In genomic region chr19:15210323-15210774, GRCh38 we compare ENCODE assay signal across 12 cellular contexts. TPM values are rescaled to one million over a fixed set of nuclear protein-coding genes. Genes with fewer than 3 reads are reported as not detected.
A peak's percentile ranks its signal among the peaks of the same experiment; 100 is the strongest.
DNase-seq lines count a peak whose midpoint lies in the region; ATAC-seq, FAIRE-seq and TF ChIP-seq lines count a peak whose summit lies in the region.
"Had no signal": no experiment of that assay in that cellular context is flagged by ENCODE, and none has a peak within 500 bp of the region (broad histone marks: within the 10 kb centered on the region; RNA-seq: fewer than 3 reads in every experiment).

No MANE protein-coding gene starts in this region.

- TF ChIP-seq POLR2A in GM12878 (IDR thresholded peaks at IDR 0.05; ENCODE audit: low read depth, low read length) (no peak), HepG2 (IDR thresholded peaks at IDR 0.05; ENCODE audit: insufficient read depth in 1 of 2, low read depth in 2 of 2, low read length in 2 of 2) (no peak)

- H3K4me2 ChIP-seq in GM12878 (ENCODE audit: control insufficient read depth, insufficient read depth) = no peak overlapping the region
- H3K4me2 ChIP-seq in HepG2 (ENCODE audit: low read depth, low read length) = no peak overlapping the region; the same call in 1 of the 2 replicates
- H3K4me2 ChIP-seq in OCI-LY7 (ENCODE audit: low read length) = no peak overlapping the region

- no peak overlapping the region for H3K27ac ChIP-seq in GM12878 (ENCODE audit: control insufficient read depth, insufficient read depth)
- H3K27ac ChIP-seq in HepG2 (ENCODE audit: extremely low read length, insufficient read depth, low read length) = no peak overlapping the region
- H3K27ac ChIP-seq in OCI-LY7 (ENCODE audit: low read depth, low read length, poor library complexity, severe bottlenecking) = no peak overlapping the region
- H3K27ac ChIP-seq: testis had no signal

- RAD21 ChIA-PET in GM12878 (lab: Charles Lee; ENCODE audit: unreplicated experiment) = no interaction called here

- SMC1A ChIA-PET in GM12878 (lab: Charles Lee; ENCODE audit: uncharacterized antibody, unreplicated experiment) = no interaction called here

- H3K27me3 ChIP-seq in GM12878 (replicated peaks in 1 of 2; ENCODE audit: control insufficient read depth in 2 of 2, insufficient read depth in 2 of 2, low read length in 1 of 2) (no peaks in the 10 kb centered on the region), HepG2 (ENCODE audit: control insufficient read depth in 1 of 2, insufficient read depth in 2 of 2, low read length in 2 of 2) (peaks cover 0 to 2% of the 10 kb centered on the region in 2 experiments; a peak in 2 of 5 replicates), MG63 (no peaks in the 10 kb centered on the region)
- H3K27me3 ChIP-seq: testis had no signal

- H4K20me1 ChIP-seq in GM12878 (ENCODE audit: control insufficient read depth, insufficient read depth) (no peaks in the 10 kb centered on the region), HepG2 (ENCODE audit: insufficient read depth, low read length) (no peaks in the 10 kb centered on the region), OCI-LY7 (ENCODE audit: insufficient read depth, low read length) (no peaks in the 10 kb centered on the region)

- H3K4me3 Mint-ChIP-seq in stimulated activated naive CD8-positive, alpha-beta T cell treated with anti-CD3 and anti-CD28 coated beads, Interleukin-15, amount 100 ng/mL, for 72 hours = no peak overlapping the region
- H3K4me3 Mint-ChIP-seq: activated T-cell treated with anti-CD3 and anti-CD28 coated beads, Interleukin-2, amount 50 U/mL, for 72 hours had no signal

- H3K9me3 ChIP-seq in GM12878 (replicated peaks; ENCODE audit: control insufficient read depth, insufficient read depth, low read length) (no peaks in the 10 kb centered on the region), HepG2 (ENCODE audit: low read length) (no peaks in the 10 kb centered on the region), MG63 (no peaks in the 10 kb centered on the region), OCI-LY7 (ENCODE audit: low read length) (no peaks in the 10 kb centered on the region)
- H3K9me3 ChIP-seq: testis had no signal

- POLR2A ChIA-PET in GM12878 (lab: Charles Lee) = no interaction called here
- POLR2A ChIA-PET in HepG2 (lab: Yijun Ruan, JAX) = interaction anchor here (1.1 kb wide), 1 partner anchor 169 kb away, joined by 3 read pairs; the partner anchor contains the start of gene AKAP8
- POLR2A ChIA-PET in OCI-LY7 (lab: Charles Lee) = interaction anchor here (0.7 kb wide), 1 partner anchor 124 kb away, joined by 3 read pairs; no protein-coding TSS in a partner anchor

- H3K27ac Mint-ChIP-seq in stimulated activated naive CD8-positive, alpha-beta T cell treated with anti-CD3 and anti-CD28 coated beads, Interleukin-15, amount 100 ng/mL, for 72 hours = peak overlapping the region in 1 of 2 donors; percentile 25
- H3K27ac Mint-ChIP-seq: activated T-cell treated with anti-CD3 and anti-CD28 coated beads, Interleukin-2, amount 50 U/mL, for 72 hours had no signal

- no peaks in the 10 kb centered on the region for H3K36me3 ChIP-seq in GM12878 (ENCODE audit: control insufficient read depth in 2 of 2, insufficient read depth in 2 of 2, low read length in 1 of 2)
- no peaks in the 10 kb centered on the region for H3K36me3 ChIP-seq in HepG2 (replicated peaks in 1 of 2; ENCODE audit: control insufficient read depth in 1 of 2, insufficient read depth in 2 of 2, low read length in 2 of 2)
- no peaks in the 10 kb centered on the region for H3K36me3 ChIP-seq in MG63
- H3K36me3 ChIP-seq in OCI-LY7 (ENCODE audit: insufficient read depth, low read length) = no peaks in the 10 kb centered on the region

- FAIRE-seq in GM12878 (lab: Jason Lieb, UNC) = no peak
- no peak for FAIRE-seq in HepG2 (lab: Jason Lieb, UNC)

- no peak for DNase-seq in stimulated activated naive CD8-positive, alpha-beta T cell treated with anti-CD3 and anti-CD28 coated beads, Interleukin-15, Interleukin-2, amounts not matched to agents 100 U/mL and 50 U/mL, for 24 hours
- DNase-seq in stimulated activated naive CD8-positive, alpha-beta T cell treated with anti-CD3 and anti-CD28 coated beads, Interleukin-15, amount 100 ng/mL, for 72 hours = no peak
- DNase-seq in GM12878 (ENCODE audit: low read depth, low spot score) (no peak), HepG2 (ENCODE audit: low spot score) (peak; percentile 25), MG63 (no peak), OCI-LY7 (ENCODE audit: low spot score) (no peak), medulla oblongata (ENCODE audit: extremely low spot score) (no peak)
- DNase-seq: ACHN; activated T-cell treated with anti-CD3 and anti-CD28 coated beads, Interleukin-2, amount 50 U/mL, for 72 hours; glutamatergic neuron; testis had no signal

- H3K27me3 Mint-ChIP-seq in stimulated activated naive CD8-positive, alpha-beta T cell treated with anti-CD3 and anti-CD28 coated beads, Interleukin-15, amount 100 ng/mL, for 72 hours = peaks cover 13% of the 10 kb centered on the region

- no TSS peak for BruUV-seq in GM12878 (replicated peaks; lab: Mats Ljungman, UMichigan)
- no TSS peak for BruUV-seq in HepG2 (replicated peaks; lab: Mats Ljungman, UMichigan)
- BruUV-seq in OCI-LY7 (replicated peaks; lab: Mats Ljungman, UMichigan) = no TSS peak

- WGBS in GM12878 (ENCODE audit: insufficient coverage, insufficient replicate concordance, low lambda C conversion rate, missing lambda C conversion rate) = 0% methylated on average over 5 of the region's 5 CpGs
- WGBS in HepG2 (ENCODE audit: low lambda C conversion rate) = 4% methylated on average over 5 of the region's 5 CpGs

- peak; percentile 28 for ATAC-seq in stimulated activated naive CD8-positive, alpha-beta T cell treated with anti-CD3 and anti-CD28 coated beads, Interleukin-15, Interleukin-2, amounts not matched to agents 100 U/mL and 50 U/mL, for 24 hours
- no peak for ATAC-seq in stimulated activated naive CD8-positive, alpha-beta T cell treated with anti-CD3 and anti-CD28 coated beads, Interleukin-15, amount 100 ng/mL, for 72 hours
- no peak for ATAC-seq in GM12878
- ATAC-seq in HepG2 = peak; percentile 75
- ATAC-seq in HG02623 (IDR thresholded peaks at IDR 0.05; ENCODE audit: unreplicated experiment) = no peak

- intact Hi-C loops in GM12878 (cut with micrococcal nuclease; ENCODE audit: unreplicated experiment) = no loop called here
- intact Hi-C loops in HepG2 (cut with micrococcal nuclease; ENCODE audit: unreplicated experiment) = no loop called here
- intact Hi-C loops in OCI-LY7 (cut with micrococcal nuclease; ENCODE audit: unreplicated experiment) = no loop called here

- CTCF ChIA-PET in GM12878 (lab: Yijun Ruan, JAX) (no interaction called here), HepG2 (lab: Yijun Ruan, JAX; ENCODE audit: low intra/inter-chr PET ratio, low total read pairs) (no interaction called here), OCI-LY7 (lab: Charles Lee; ENCODE audit: unreplicated experiment) (no interaction called here)

- no peak overlapping the region for H2AFZ ChIP-seq in GM12878 (ENCODE audit: control insufficient read depth, low read depth, low read length)
- H2AFZ ChIP-seq in HepG2 (ENCODE audit: low read length) = no peak overlapping the region
- no peak overlapping the region for H2AFZ ChIP-seq in OCI-LY7 (ENCODE audit: low read length)

- no peaks in the 10 kb centered on the region for H3K4me1 Mint-ChIP-seq in stimulated activated naive CD8-positive, alpha-beta T cell treated with anti-CD3 and anti-CD28 coated beads, Interleukin-15, amount 100 ng/mL, for 72 hours

- TF ChIP-seq EP300 in GM12878 (IDR thresholded peaks at IDR 0.05; ENCODE audit: borderline replicate concordance in 1 of 2, control insufficient read depth in 1 of 2, low read depth in 2 of 2, low read length in 2 of 2) = no peak
- TF ChIP-seq EP300 in HepG2 (IDR thresholded peaks at IDR 0.05; ENCODE audit: low read depth in 2 of 2, low read length in 2 of 2) = no peak
- no peak for TF ChIP-seq EP300 in HepG2 (CRISPR knock-in tag; IDR thresholded peaks at IDR 0.05; ENCODE audit: borderline replicate concordance)

- H3K9ac ChIP-seq in GM12878 (ENCODE audit: control insufficient read depth, insufficient read depth, low read length) (no peak overlapping the region), HepG2 (ENCODE audit: insufficient read depth, low read depth, low read length) (no peak overlapping the region)

- TF ChIP-seq RAD21 in GM12878 (IDR thresholded peaks at IDR 0.05; ENCODE audit: insufficient read depth, low read depth, low read length) = no peak
- TF ChIP-seq RAD21 in HepG2 (CRISPR knock-in tag; IDR thresholded peaks at IDR 0.05) = no peak

- H3K4me3 ChIP-seq in GM12878 (no peak overlapping the region), HepG2 (replicated peaks in 1 of 3; ENCODE audit: insufficient read depth in 1 of 3, low read depth in 2 of 3, low read length in 3 of 3) (no peak overlapping the region), MG63 (no peak overlapping the region), OCI-LY7 (ENCODE audit: low read depth, low read length, poor library complexity, severe bottlenecking) (no peak overlapping the region)
- H3K4me3 ChIP-seq: testis had no signal

- in situ Hi-C loops in GM12878 (cut with MboI) (no loop called here), HepG2 (cut with HindIII; ENCODE audit: extremely low pct_ligation_motif_present, low pct_unique_long_range_greater_than_20kb) (no loop called here)

- no peaks in the 10 kb centered on the region for H3K9me2 ChIP-seq in OCI-LY7 (ENCODE audit: insufficient read depth, low read length)

- no peaks in the 10 kb centered on the region for H3K79me2 ChIP-seq in GM12878 (ENCODE audit: control insufficient read depth, insufficient read depth, low read length)
- no peaks in the 10 kb centered on the region for H3K79me2 ChIP-seq in HepG2 (ENCODE audit: insufficient read depth, low read length)
- H3K79me2 ChIP-seq in OCI-LY7 (ENCODE audit: insufficient read depth, low read depth, low read length) = no peaks in the 10 kb centered on the region

- H3K4me1 ChIP-seq in GM12878 (ENCODE audit: control insufficient read depth, insufficient read depth, low read length) (no peaks in the 10 kb centered on the region), HepG2 (ENCODE audit: insufficient read depth, low read length) (peaks cover 9% of the 10 kb centered on the region; the same call in 1 of the 2 replicates), OCI-LY7 (ENCODE audit: insufficient read depth, low read length, poor library complexity, severe bottlenecking) (no peaks in the 10 kb centered on the region)
- H3K4me1 ChIP-seq: testis had no signal

- TF ChIP-seq CTCF in GM12878 (IDR thresholded peaks at IDR 0.05 in 2 of 3, conservative IDR thresholded peaks at IDR 0.05 in 1 of 3; ENCODE audit: control insufficient read depth in 2 of 3, extremely low read depth in 1 of 3, insufficient read depth in 1 of 3, low read depth in 3 of 3, low read length in 3 of 3) = no peak
- no peak for TF ChIP-seq CTCF in HepG2 (CRISPR knock-in tag; IDR thresholded peaks at IDR 0.05)
- no peak for TF ChIP-seq CTCF in OCI-LY7 (conservative IDR thresholded peaks at IDR 0.05; ENCODE audit: low read length)

- no peaks in the 10 kb centered on the region for H3K9me3 Mint-ChIP-seq in stimulated activated naive CD8-positive, alpha-beta T cell treated with anti-CD3 and anti-CD28 coated beads, Interleukin-15, amount 100 ng/mL, for 72 hours
- H3K9me3 Mint-ChIP-seq: activated T-cell treated with anti-CD3 and anti-CD28 coated beads, Interleukin-2, amount 50 U/mL, for 72 hours had no signal

RNA-seq across cellular contexts. Expression of gene NOTCH3, which starts 9.6 kb away (rescaled TPM):
- total RNA-seq in GM12878 (2013; cell fraction: nucleolus; rRNA removed) = not detected in 2 replicates
- total RNA-seq in GM12878 (2014; rRNA removed) (0.11 TPM in 1 of 2 replicates, not detected in the other), GM12878 (2014; rRNA removed; fragmentation: Illumina TruSeq; extraction: Trizol) (not detected in 2 replicates), GM12878 (2021) (0.10 and 0.37 TPM in 2 replicates), HepG2 (2016; rRNA removed; fragmentation: Illumina TruSeq; extraction: Trizol) (0.09 TPM in 1 of 2 replicates, not detected in the other), OCI-LY7 (2022) (0.25 and 0.28 TPM in 2 replicates)
- not detected for polyA plus RNA-seq in GM12878 (2011; ENCODE audit: low read depth)
- polyA plus RNA-seq in GM12878 (2011; rRNA removed) (not detected in 2 replicates), GM12878 (2014; fragmentation: Illumina TruSeq; extraction: Trizol) (0.01 TPM in 1 of 2 replicates, not detected in the other), GM12878 (2014; fragmentation: Nextera tagmentation; extraction: Ambion mirVana) (not detected), GM12878 (2014; rRNA removed) (0.03 and 0.42 TPM in 2 replicates), GM12878 (2016; fragmentation: Nextera tagmentation; extraction: Ambion mirVana) (under 1 TPM in 1 of 2 experiments, not detected in 1; 0.03 TPM), HepG2 (2011; rRNA removed) (0.28 and 0.43 TPM in 2 replicates)
- polyA plus RNA-seq in GM12878 (2011; cell fraction: cytosol; rRNA removed) = not detected in 2 replicates
- polyA plus RNA-seq in GM12878 (2011; cell fraction: nucleus; rRNA removed) = 0.01 TPM in 1 of 2 replicates, not detected in the other
- 0.07 and 0.12 TPM in 2 replicates for polyA plus RNA-seq in GM12878 (2012)
- not detected in 2 replicates for polyA minus RNA-seq in GM12878 (2011; rRNA and poly(A)+ RNA removed)
- polyA minus RNA-seq in GM12878 (2011; cell fraction: cytosol; rRNA and poly(A)+ RNA removed) = not detected in 2 replicates
- not detected in 2 replicates for polyA minus RNA-seq in GM12878 (2011; cell fraction: nucleus; rRNA and poly(A)+ RNA removed)
- under 0.01 TPM in 1 of 2 replicates, not detected in the other for total RNA-seq in HepG2 (2016; cell fraction: cytosol; rRNA removed; fragmentation: Illumina TruSeq; extraction: Trizol; ENCODE audit: low read depth)
- total RNA-seq in HepG2 (2016; cell fraction: insoluble cytoplasmic fraction; rRNA removed; fragmentation: Illumina TruSeq; extraction: Trizol) = 0.09 TPM in 1 of 2 replicates, not detected in the other
- 0.03 TPM in 2 replicates for total RNA-seq in HepG2 (2016; cell fraction: membrane; rRNA removed; fragmentation: Illumina TruSeq; extraction: Trizol)
- total RNA-seq in HepG2 (2016; cell fraction: nucleus; rRNA removed; fragmentation: Illumina TruSeq; extraction: Trizol) = 0.44 and 0.93 TPM in 2 replicates
- 0.09 and 0.27 TPM in 2 replicates for polyA plus RNA-seq in HepG2 (2011; cell fraction: cytosol; rRNA removed)
- polyA plus RNA-seq in HepG2 (2011; cell fraction: nucleus; rRNA removed) = 1.4 and 2.1 TPM in 2 replicates
- polyA plus RNA-seq in HepG2 (2012) = 0.20 and 0.63 TPM in 2 replicates
- 0.01 and 0.02 TPM in 2 replicates for polyA plus RNA-seq in HepG2 (2016; cell fraction: cytosol; fragmentation: Illumina TruSeq; extraction: Trizol; ENCODE audit: low read depth)
- polyA plus RNA-seq in HepG2 (2016; cell fraction: insoluble cytoplasmic fraction; fragmentation: Illumina TruSeq; extraction: Trizol; ENCODE audit: low read depth) = 0.04 TPM in 1 of 2 replicates, not detected in the other
- polyA plus RNA-seq in HepG2 (2016; cell fraction: membrane; fragmentation: Illumina TruSeq; extraction: Trizol; ENCODE audit: low read depth) = 0.01 and 0.05 TPM in 2 replicates
- 0.29 and 0.71 TPM in 2 replicates for polyA plus RNA-seq in HepG2 (2016; cell fraction: nucleus; fragmentation: Illumina TruSeq; extraction: Trizol; ENCODE audit: insufficient read depth, low read depth)
- polyA minus RNA-seq in HepG2 (2011; rRNA and poly(A)+ RNA removed; ENCODE audit: low replicate concordance) = 0.54 and 1.5 TPM in 2 replicates
- polyA minus RNA-seq in HepG2 (2011; cell fraction: cytosol; rRNA and poly(A)+ RNA removed) = 0.70 and 0.79 TPM in 2 replicates
- polyA minus RNA-seq in HepG2 (2011; cell fraction: nucleus; rRNA and poly(A)+ RNA removed) = 0.50 and 1.9 TPM in 2 replicates
- total RNA-seq in MG63 (2014; rRNA removed; shearing (Covaris generic); ENCODE audit: low replicate concordance) = 0.44 and 0.56 TPM in 2 replicates
- not detected in 2 replicates for total RNA-seq in OCI-LY7 (2014; rRNA removed; shearing (Covaris generic))

RNA-seq across cellular contexts. Expression of gene EPHX3, which starts 21.9 kb away (rescaled TPM):
- not detected in 2 replicates for total RNA-seq in GM12878 (2013; cell fraction: nucleolus; rRNA removed)
- not detected in 2 replicates for total RNA-seq in GM12878 (2014; rRNA removed)
- total RNA-seq in GM12878 (2014; rRNA removed; fragmentation: Illumina TruSeq; extraction: Trizol) = not detected in 2 replicates
- total RNA-seq in GM12878 (2021) = not detected in 2 replicates
- polyA plus RNA-seq in GM12878 (2011; ENCODE audit: low read depth) = not detected
- 0.04 TPM in 1 of 2 replicates, not detected in the other for polyA plus RNA-seq in GM12878 (2011; rRNA removed)
- not detected in 2 replicates for polyA plus RNA-seq in GM12878 (2011; cell fraction: cytosol; rRNA removed)
- 0.26 TPM in 1 of 2 replicates, not detected in the other for polyA plus RNA-seq in GM12878 (2011; cell fraction: nucleus; rRNA removed)
- polyA plus RNA-seq in GM12878 (2012) = not detected in 2 replicates
- not detected in 2 replicates for polyA plus RNA-seq in GM12878 (2014; fragmentation: Illumina TruSeq; extraction: Trizol)
- polyA plus RNA-seq in GM12878 (2014; fragmentation: Nextera tagmentation; extraction: Ambion mirVana) = not detected
- not detected in 2 replicates for polyA plus RNA-seq in GM12878 (2014; rRNA removed)
- polyA plus RNA-seq in GM12878 (2016; fragmentation: Nextera tagmentation; extraction: Ambion mirVana) = not detected
- polyA minus RNA-seq in GM12878 (2011; rRNA and poly(A)+ RNA removed) = 0.21 and 0.29 TPM in 2 replicates
- polyA minus RNA-seq in GM12878 (2011; cell fraction: cytosol; rRNA and poly(A)+ RNA removed) = not detected in 2 replicates
- polyA minus RNA-seq in GM12878 (2011; cell fraction: nucleus; rRNA and poly(A)+ RNA removed) = 0.48 TPM in 1 of 2 replicates, not detected in the other
- total RNA-seq in HepG2 (2016; rRNA removed; fragmentation: Illumina TruSeq; extraction: Trizol) = 0.07 TPM in 1 of 2 replicates, not detected in the other
- not detected in 2 replicates for total RNA-seq in HepG2 (2016; cell fraction: cytosol; rRNA removed; fragmentation: Illumina TruSeq; extraction: Trizol; ENCODE audit: low read depth)
- 0.06 TPM in 1 of 2 replicates, not detected in the other for total RNA-seq in HepG2 (2016; cell fraction: insoluble cytoplasmic fraction; rRNA removed; fragmentation: Illumina TruSeq; extraction: Trizol)
- not detected in 2 replicates for total RNA-seq in HepG2 (2016; cell fraction: membrane; rRNA removed; fragmentation: Illumina TruSeq; extraction: Trizol)
- not detected in 2 replicates for total RNA-seq in HepG2 (2016; cell fraction: nucleus; rRNA removed; fragmentation: Illumina TruSeq; extraction: Trizol)
- 0.15 and 0.17 TPM in 2 replicates for polyA plus RNA-seq in HepG2 (2011; rRNA removed)
- polyA plus RNA-seq in HepG2 (2011; cell fraction: cytosol; rRNA removed) = 0.04 and 0.05 TPM in 2 replicates
- 0.78 and 0.82 TPM in 2 replicates for polyA plus RNA-seq in HepG2 (2011; cell fraction: nucleus; rRNA removed)
- polyA plus RNA-seq in HepG2 (2012) = 0.07 TPM in 1 of 2 replicates, not detected in the other
- polyA plus RNA-seq in HepG2 (2016; cell fraction: cytosol; fragmentation: Illumina TruSeq; extraction: Trizol; ENCODE audit: low read depth) = not detected in 2 replicates
- polyA plus RNA-seq in HepG2 (2016; cell fraction: insoluble cytoplasmic fraction; fragmentation: Illumina TruSeq; extraction: Trizol; ENCODE audit: low read depth) = not detected in 2 replicates
- polyA plus RNA-seq in HepG2 (2016; cell fraction: membrane; fragmentation: Illumina TruSeq; extraction: Trizol; ENCODE audit: low read depth) = 0.10 TPM in 1 of 2 replicates, not detected in the other
- polyA plus RNA-seq in HepG2 (2016; cell fraction: nucleus; fragmentation: Illumina TruSeq; extraction: Trizol; ENCODE audit: insufficient read depth, low read depth) = not detected in 2 replicates
- polyA minus RNA-seq in HepG2 (2011; rRNA and poly(A)+ RNA removed; ENCODE audit: low replicate concordance) = 0.76 and 0.96 TPM in 2 replicates
- not detected in 2 replicates for polyA minus RNA-seq in HepG2 (2011; cell fraction: cytosol; rRNA and poly(A)+ RNA removed)
- 0.99 and 1.2 TPM in 2 replicates for polyA minus RNA-seq in HepG2 (2011; cell fraction: nucleus; rRNA and poly(A)+ RNA removed)
- not detected in 2 replicates for total RNA-seq in MG63 (2014; rRNA removed; shearing (Covaris generic); ENCODE audit: low replicate concordance)
- 0.08 and 0.25 TPM in 2 replicates for total RNA-seq in OCI-LY7 (2014; rRNA removed; shearing (Covaris generic))
- 0.67 and 0.74 TPM in 2 replicates for total RNA-seq in OCI-LY7 (2022)

Comparison
In these comparisons a context has a peak if more than half of its experiments do, and no peak if none do; other contexts are left out.
1. ATAC-seq: peak in stimulated activated naive CD8-positive, alpha-beta T cell treated with anti-CD3 and anti-CD28 coated beads, Interleukin-15, Interleukin-2, amounts not matched to agents 100 U/mL and 50 U/mL, for 24 hours (single experiment) and HepG2 (single experiment); none in stimulated activated naive CD8-positive, alpha-beta T cell treated with anti-CD3 and anti-CD28 coated beads, Interleukin-15, amount 100 ng/mL, for 72 hours (single experiment), GM12878 (single experiment) and HG02623 (single experiment).